In genomic region chr2:28137221-28137620, GRCh38 we compare ENCODE assay signal across 10 cellular contexts.
DNase-seq lines count a peak whose midpoint lies in the region; ATAC-seq and TF ChIP-seq lines count a peak whose summit lies in the region.
"Had no signal": no experiment of that assay in that cellular context is flagged by ENCODE, and none has a peak within 500 bp of the region (broad histone marks: within the 10 kb centered on the region; RNA-seq: fewer than 3 reads in every experiment).

No MANE protein-coding gene starts in this region.

- H3K36me3 Mint-ChIP-seq in CD8-positive, alpha-beta memory T cell, result peaks cover 9 to 19% (median 9%) of the 10 kb centered on the region in 3 donors

- H3K9me3 ChIP-seq in heart left ventricle (no peaks in the 10 kb centered on the region), subcutaneous abdominal adipose tissue (ENCODE audit: control insufficient read depth in 5 of 5, low read length in 5 of 5) (no peaks in the 10 kb centered on the region)
- no peaks in the 10 kb centered on the region for H3K9me3 ChIP-seq in CD8-positive, alpha-beta memory T cell (ENCODE audit: low read length)

- no peaks in the 10 kb centered on the region for H3K9me3 Mint-ChIP-seq in CD8-positive, alpha-beta memory T cell

- H3K4me3 Mint-ChIP-seq in CD8-positive, alpha-beta memory T cell, result no peak overlapping the region

- H3K27me3 ChIP-seq in heart left ventricle (no peaks in the 10 kb centered on the region), subcutaneous abdominal adipose tissue (ENCODE audit: control insufficient read depth in 5 of 5, insufficient read depth in 4 of 5, low read length in 5 of 5) (no peaks in the 10 kb centered on the region)
- H3K27me3 ChIP-seq in CD8-positive, alpha-beta memory T cell (ENCODE audit: insufficient read depth, low read length, poor library complexity, severe bottlenecking), result no peaks in the 10 kb centered on the region
- H3K27me3 ChIP-seq: dorsolateral prefrontal cortex had no signal

- no peak overlapping the region for H3K27ac Mint-ChIP-seq in CD8-positive, alpha-beta memory T cell

- H3K9ac ChIP-seq in subcutaneous abdominal adipose tissue (ENCODE audit: low read length in 5 of 5), result peak overlapping the region in 1 of 5 donors; percentile 38

- TF ChIP-seq POLR2A in heart left ventricle (IDR thresholded peaks at IDR 0.05), result no peak

- peaks cover 24 to 29% (median 29%) of the 10 kb centered on the region in 3 donors for H3K4me1 Mint-ChIP-seq in CD8-positive, alpha-beta memory T cell

- DNase-seq in HCEC 1CT (peak; percentile 62), T1000 (lab: John Stamatoyannopoulos, UW) (peak; percentile 14), heart left ventricle (peak in 3 of 5 donors; percentile 28 to 49 (median 37)), SIG-M5 treated with dmso at 0.1 percent for 504 hours (lab: John Stamatoyannopoulos, UW; ENCODE audit: unreplicated experiment) (no peak), foreskin melanocyte (no peak)
- DNase-seq in CD8-positive, alpha-beta memory T cell, result no peak
- DNase-seq: dorsolateral prefrontal cortex, H7 had no signal

- peak in 2 of 4 donors; percentile 27 to 51 for ATAC-seq in heart left ventricle

- H3K27ac ChIP-seq in heart left ventricle (peak overlapping the region in 4 of 12 donors; percentile 14 to 59 (median 40)), subcutaneous abdominal adipose tissue (ENCODE audit: low read depth, low read length) (peak overlapping the region; percentile 2)
- H3K27ac ChIP-seq in CD8-positive, alpha-beta memory T cell (ENCODE audit: low read depth, low read length), result no peak overlapping the region
- H3K27ac ChIP-seq: RWPE1 had no signal

- H3K27me3 Mint-ChIP-seq in CD8-positive, alpha-beta memory T cell, result no peaks in the 10 kb centered on the region

- H3K4me3 ChIP-seq in heart left ventricle, result no peak overlapping the region
- no peak overlapping the region for H3K4me3 ChIP-seq in subcutaneous abdominal adipose tissue (ENCODE audit: low read depth in 1 of 5, low read length in 5 of 5)
- no peak overlapping the region for H3K4me3 ChIP-seq in CD8-positive, alpha-beta memory T cell (ENCODE audit: low read length)
- H3K4me3 ChIP-seq: dorsolateral prefrontal cortex had no signal

- POLR2A ChIA-PET in CD8-positive, alpha-beta memory T cell (lab: Charles Lee), result no interaction called here

- H3K4me1 ChIP-seq in heart left ventricle (peaks cover 0 to 39% (median 18%) of the 10 kb centered on the region in 12 donors), subcutaneous abdominal adipose tissue (ENCODE audit: control insufficient read depth in 5 of 5, insufficient read depth in 5 of 5, low read length in 5 of 5) (peaks cover 0 to 23% (median 15%) of the 10 kb centered on the region in 5 donors)
- H3K4me1 ChIP-seq in CD8-positive, alpha-beta memory T cell (ENCODE audit: insufficient read depth, low read length), result peaks cover 19% of the 10 kb centered on the region

- H3K36me3 ChIP-seq in heart left ventricle, result no peaks in the 10 kb centered on the region
- no peaks in the 10 kb centered on the region for H3K36me3 ChIP-seq in subcutaneous abdominal adipose tissue (ENCODE audit: control insufficient read depth in 5 of 5, insufficient read depth in 5 of 5, low read length in 5 of 5)
- no peaks in the 10 kb centered on the region for H3K36me3 ChIP-seq in CD8-positive, alpha-beta memory T cell (ENCODE audit: insufficient read depth, low read length)

- TF ChIP-seq CTCF in heart left ventricle (IDR thresholded peaks at IDR 0.05), result no peak

- intact Hi-C loops in heart left ventricle (cut with DNase I), result loop anchor here in 1 of 10 donors (5.0 kb wide), 1 partner anchor 35 kb away; no protein-coding TSS in a partner anchor

- 14 to 24% (median 18%) methylated on average over 2 of the region's 2 CpGs for WGBS in heart left ventricle, 4 donors

- CTCF ChIA-PET in CD8-positive, alpha-beta memory T cell (lab: Charles Lee), result no interaction called here

Comparison
In these comparisons a context has a peak if more than half of its experiments do, and no peak if none do; other contexts are left out.
1. DNase-seq: peak in HCEC 1CT (single experiment), T1000 (single experiment) and heart left ventricle (3 of 5); none in SIG-M5 treated with dmso at 0.1 percent for 504 hours (single experiment), CD8-positive, alpha-beta memory T cell (0 of 5) and foreskin melanocyte (single experiment).